Comparison of ENCODE assay signal across 30 cellular contexts in genomic region chr5:119483155-119483554, GRCh38.
"Had no signal": no experiment of that assay in that cellular context is flagged by ENCODE, and none has a peak within 500 bp of the region (broad histone marks: within the 10 kb centered on the region; RNA-seq: fewer than 3 reads in every experiment).

No MANE protein-coding gene starts in this region.

- FAIRE-seq: colon, endometrium, frontal cortex had no signal

- H3K36me3 ChIP-seq: uterus had no signal

- H3K27me3 ChIP-seq: body of pancreas, left lung, uterus had no signal

- H3K9me3 ChIP-seq: body of pancreas, left lung, lower lobe of right lung, uterus had no signal

- H3K27ac ChIP-seq: body of pancreas, left lung, lower lobe of right lung, skin epidermis, uterus had no signal

- H3K4me3 Mint-ChIP-seq: activated CD4-positive, alpha-beta memory T cell treated with anti-CD3 and anti-CD28 coated beads, Interleukin-2, amount 10 ng/mL, durations not matched to agents 7 days and 5 days; activated CD4-positive, alpha-beta T cell treated with anti-CD3 and anti-CD28 coated beads, Interleukin-2, amount 10 ng/mL, durations not matched to agents 7 days and 5 days; activated naive CD4-positive, alpha-beta T cell treated with anti-CD3 and anti-CD28 coated beads, Interleukin-2, amount 50 U/mL, for 24 hours; activated naive CD8-positive, alpha-beta T cell treated with anti-CD3 and anti-CD28 coated beads, Interleukin-2, amount 50 U/mL, for 24 hours; activated T-cell treated with anti-CD3 and anti-CD28 coated beads, Interleukin-2, amount 50 U/mL, for 4 hours; immature natural killer cell; nephron; stimulated activated effector memory CD8-positive, alpha-beta T cell treated with anti-CD3 and anti-CD28 coated beads, Interleukin-12 subunit alpha, Interleukin-12 subunit beta, amount 100 ng/mL, for 72 hours; stimulated activated naive CD8-positive, alpha-beta T cell treated with anti-CD3 and anti-CD28 coated beads, Interleukin-15, Interleukin-2, amounts not matched to agents 100 ng/mL and 50 ng/mL, for 24 hours; T-helper 1 cell treated with Interleukin-12 subunit alpha and Interleukin-12 subunit beta and Interleukin-4 antibody, amounts not matched to agents 30 μg/mL and 1 μg/mL, for 36 hours; type B pancreatic cell had no signal

- H3K27ac Mint-ChIP-seq: activated CD4-positive, alpha-beta memory T cell treated with anti-CD3 and anti-CD28 coated beads, Interleukin-2, amount 10 ng/mL, durations not matched to agents 7 days and 5 days; activated CD4-positive, alpha-beta T cell treated with anti-CD3 and anti-CD28 coated beads, Interleukin-2, amount 10 ng/mL, durations not matched to agents 7 days and 5 days; activated naive CD4-positive, alpha-beta T cell treated with anti-CD3 and anti-CD28 coated beads, Interleukin-2, amount 50 U/mL, for 24 hours; activated naive CD8-positive, alpha-beta T cell treated with anti-CD3 and anti-CD28 coated beads, Interleukin-2, amount 50 U/mL, for 24 hours; activated T-helper 2 cell treated with anti-CD3 and anti-CD28 coated beads, Interferon-gamma antibody, Interleukin-2, Interleukin-4, amounts not matched to agents 10 μg/mL and 5 μg/mL and 100 μg/mL, durations not matched to agents 14 hours and 24 hours and 36 hours; immature natural killer cell; nephron; stimulated activated effector memory CD8-positive, alpha-beta T cell treated with anti-CD3 and anti-CD28 coated beads, Interleukin-12 subunit alpha, Interleukin-12 subunit beta, amount 100 ng/mL, for 72 hours; stimulated activated naive CD8-positive, alpha-beta T cell treated with anti-CD3 and anti-CD28 coated beads, Interleukin-15, Interleukin-2, amounts not matched to agents 100 ng/mL and 50 ng/mL, for 24 hours; T-helper 1 cell treated with Interleukin-12 subunit alpha and Interleukin-12 subunit beta and Interleukin-4 antibody, amounts not matched to agents 30 μg/mL and 1 μg/mL, for 36 hours; type B pancreatic cell had no signal

- H3K4me3 ChIP-seq: body of pancreas, left lung, lower lobe of right lung, skin epidermis, uterus had no signal

- DNase-seq: activated CD4-positive, alpha-beta memory T cell treated with anti-CD3 and anti-CD28 coated beads, Interleukin-2, amount 10 ng/mL, durations not matched to agents 7 days and 5 days; activated CD4-positive, alpha-beta T cell treated with anti-CD3 and anti-CD28 coated beads for 1 hour; activated CD4-positive, alpha-beta T cell treated with anti-CD3 and anti-CD28 coated beads, Interleukin-2, amount 10 ng/mL, durations not matched to agents 7 days and 5 days; activated naive CD8-positive, alpha-beta T cell treated with anti-CD3 and anti-CD28 coated beads, Interleukin-2, amount 50 U/mL, for 24 hours; activated T-cell treated with anti-CD3 and anti-CD28 coated beads, Interleukin-2, amount 50 U/mL, for 4 hours; anterior cingulate cortex; body of pancreas; dermis blood vessel endothelial cell; effector CD4-positive, alpha-beta T cell; immature natural killer cell; left lung; lower lobe of right lung; retina; stimulated activated CD4-positive, alpha-beta T cell treated with anti-CD3 and anti-CD28 coated beads, Interleukin-12 subunit alpha, Interleukin-12 subunit beta, amount 100 ng/mL, for 4 hours; stimulated activated CD4-positive, alpha-beta T cell treated with anti-CD3 and anti-CD28 coated beads, Interleukin-4, amount 100 ng/mL, for 24 hours; SW 1271; T-helper 9 cell; uterus had no signal

- H3K27me3 Mint-ChIP-seq: activated CD4-positive, alpha-beta memory T cell treated with anti-CD3 and anti-CD28 coated beads, Interleukin-2, amount 10 ng/mL, durations not matched to agents 7 days and 5 days; activated CD4-positive, alpha-beta T cell treated with anti-CD3 and anti-CD28 coated beads, Interleukin-2, amount 10 ng/mL, durations not matched to agents 7 days and 5 days; activated naive CD4-positive, alpha-beta T cell treated with anti-CD3 and anti-CD28 coated beads, Interleukin-2, amount 50 U/mL, for 24 hours; activated naive CD8-positive, alpha-beta T cell treated with anti-CD3 and anti-CD28 coated beads, Interleukin-2, amount 50 U/mL, for 24 hours; stimulated activated naive CD8-positive, alpha-beta T cell treated with anti-CD3 and anti-CD28 coated beads, Interleukin-15, Interleukin-2, amounts not matched to agents 100 ng/mL and 50 ng/mL, for 24 hours; type B pancreatic cell had no signal

- ATAC-seq: activated naive CD8-positive, alpha-beta T cell treated with anti-CD3 and anti-CD28 coated beads, Interleukin-2, amount 50 U/mL, for 24 hours; activated T-cell treated with anti-CD3 and anti-CD28 coated beads, Interleukin-2, amount 50 U/mL, for 4 hours; body of pancreas; left lung; lower lobe of right lung; sciatic nerve; stimulated activated effector memory CD8-positive, alpha-beta T cell treated with anti-CD3 and anti-CD28 coated beads, Interleukin-12 subunit alpha, Interleukin-12 subunit beta, amount 100 ng/mL, for 72 hours had no signal

- H3K9me3 Mint-ChIP-seq: activated CD4-positive, alpha-beta memory T cell treated with anti-CD3 and anti-CD28 coated beads, Interleukin-2, amount 10 ng/mL, durations not matched to agents 7 days and 5 days; activated CD4-positive, alpha-beta T cell treated with anti-CD3 and anti-CD28 coated beads, Interleukin-2, amount 10 ng/mL, durations not matched to agents 7 days and 5 days; activated naive CD4-positive, alpha-beta T cell treated with anti-CD3 and anti-CD28 coated beads, Interleukin-2, amount 50 U/mL, for 24 hours; activated naive CD8-positive, alpha-beta T cell treated with anti-CD3 and anti-CD28 coated beads, Interleukin-2, amount 50 U/mL, for 24 hours; activated T-cell treated with anti-CD3 and anti-CD28 coated beads, Interleukin-2, amount 50 U/mL, for 4 hours; activated T-helper 2 cell treated with anti-CD3 and anti-CD28 coated beads, Interferon-gamma antibody, Interleukin-2, Interleukin-4, amounts not matched to agents 10 μg/mL and 5 μg/mL and 100 μg/mL, durations not matched to agents 14 hours and 24 hours and 36 hours; immature natural killer cell; nephron; stimulated activated effector memory CD8-positive, alpha-beta T cell treated with anti-CD3 and anti-CD28 coated beads, Interleukin-12 subunit alpha, Interleukin-12 subunit beta, amount 100 ng/mL, for 72 hours; stimulated activated naive CD8-positive, alpha-beta T cell treated with anti-CD3 and anti-CD28 coated beads, Interleukin-15, Interleukin-2, amounts not matched to agents 100 ng/mL and 50 ng/mL, for 24 hours; T-helper 1 cell treated with Interleukin-12 subunit alpha and Interleukin-12 subunit beta and Interleukin-4 antibody, amounts not matched to agents 30 μg/mL and 1 μg/mL, for 36 hours; type B pancreatic cell had no signal

- H3K4me1 ChIP-seq: left lung, lower lobe of right lung, uterus had no signal

- H3K4me1 Mint-ChIP-seq: activated CD4-positive, alpha-beta memory T cell treated with anti-CD3 and anti-CD28 coated beads, Interleukin-2, amount 10 ng/mL, durations not matched to agents 7 days and 5 days; activated CD4-positive, alpha-beta T cell treated with anti-CD3 and anti-CD28 coated beads, Interleukin-2, amount 10 ng/mL, durations not matched to agents 7 days and 5 days; activated naive CD4-positive, alpha-beta T cell treated with anti-CD3 and anti-CD28 coated beads, Interleukin-2, amount 50 U/mL, for 24 hours; activated naive CD8-positive, alpha-beta T cell treated with anti-CD3 and anti-CD28 coated beads, Interleukin-2, amount 50 U/mL, for 24 hours; immature natural killer cell; nephron; stimulated activated effector memory CD8-positive, alpha-beta T cell treated with anti-CD3 and anti-CD28 coated beads, Interleukin-12 subunit alpha, Interleukin-12 subunit beta, amount 100 ng/mL, for 72 hours had no signal
